In genomic region chr13:87678353-87678752, GRCh38 we compare ENCODE assay signal across 10 cellular contexts. TPM values are rescaled to one million over a fixed set of nuclear protein-coding genes. Genes with fewer than 3 reads are reported as not detected.
A peak's percentile ranks its signal among the peaks of the same experiment; 100 is the strongest.
DNase-seq lines count a peak whose midpoint lies in the region; ATAC-seq, FAIRE-seq and TF ChIP-seq lines count a peak whose summit lies in the region.
"Had no signal": no experiment of that assay in that cellular context is flagged by ENCODE, and none has a peak within 500 bp of the region (broad histone marks: within the 10 kb centered on the region; RNA-seq: fewer than 3 reads in every experiment).

No MANE protein-coding gene starts in this region.

- BruUV-seq in mammary epithelial cell (replicated peaks; lab: Mats Ljungman, UMichigan): no TSS peak

- WGBS in heart right ventricle, 2 donors: 22 to 24% methylated on average over 9 of the region's 9 CpGs
- WGBS in mammary epithelial cell (ENCODE audit: low coverage, missing lambda C conversion rate): 53% methylated on average over 6 of the region's 9 CpGs
- WGBS in mesodermal cell (ENCODE audit: insufficient coverage in 2 of 2), 2 experiments: 52 to 81% methylated on average over 4 to 6 of the region's 9 CpGs

- no peaks in the 10 kb centered on the region for H3K9me3 ChIP-seq in heart right ventricle
- no peaks in the 10 kb centered on the region for H3K9me3 ChIP-seq in mammary epithelial cell (replicated peaks; ENCODE audit: insufficient read depth, low read length)
- no peaks in the 10 kb centered on the region for H3K9me3 ChIP-seq in mesodermal cell (ENCODE audit: control insufficient read depth, low read length)
- H3K9me3 ChIP-seq in uterus: no peaks in the 10 kb centered on the region

- H3K27ac ChIP-seq in heart right ventricle (no peak overlapping the region), mammary epithelial cell (ENCODE audit: insufficient read depth, low read depth, low read length) (no peak overlapping the region), mesodermal cell (ENCODE audit: low read depth, low read length, severe bottlenecking) (no peak overlapping the region), uterus (no peak overlapping the region)

- H4K20me1 ChIP-seq in mammary epithelial cell (ENCODE audit: insufficient read depth, low read length): no peaks in the 10 kb centered on the region

- no peak overlapping the region for H3K9ac ChIP-seq in mammary epithelial cell (ENCODE audit: insufficient read depth, low read length)

- ATAC-seq in heart right ventricle (no peak), left cardiac atrium (no peak), GM18520 (IDR thresholded peaks at IDR 0.05; ENCODE audit: unreplicated experiment) (no peak)

- TF ChIP-seq CTCF in heart right ventricle (IDR thresholded peaks at IDR 0.05) (no peak), mammary epithelial cell (conservative IDR thresholded peaks at IDR 0.05 in 1 of 2, IDR thresholded peaks at IDR 0.05 in 1 of 2; ENCODE audit: extremely low read depth in 1 of 2, insufficient read depth in 1 of 2, low read depth in 1 of 2, low read length in 2 of 2) (no peak), uterus (IDR thresholded peaks at IDR 0.05) (no peak)

- H3K36me3 ChIP-seq in heart right ventricle (no peaks in the 10 kb centered on the region), mammary epithelial cell (ENCODE audit: insufficient read depth, low read length) (no peaks in the 10 kb centered on the region), mesodermal cell (ENCODE audit: control insufficient read depth, insufficient read depth, low read length) (no peaks in the 10 kb centered on the region), uterus (no peaks in the 10 kb centered on the region)

- peak overlapping the region; percentile 76 for H2AFZ ChIP-seq in mammary epithelial cell (ENCODE audit: low read depth, low read length)

- H3K4me3 ChIP-seq in heart right ventricle: peak overlapping the region in 8 of 10 donors; percentile 16 to 54 (median 48)
- H3K4me3 ChIP-seq in mammary epithelial cell (replicated peaks in 1 of 3; ENCODE audit: insufficient read depth in 1 of 3, low read depth in 2 of 3, low read length in 3 of 3): peak overlapping the region in 1 of 3 experiments; percentile 40
- peak overlapping the region; percentile 29 for H3K4me3 ChIP-seq in mesodermal cell (ENCODE audit: extremely low read depth, insufficient read depth, low read length, poor library complexity, severe bottlenecking)
- H3K4me3 ChIP-seq in uterus: peak overlapping the region; percentile 9 to 26

- H3K27me3 ChIP-seq in heart right ventricle (peaks cover 0 to 61% (median 50%) of the 10 kb centered on the region in 7 donors), mammary epithelial cell (ENCODE audit: insufficient read depth, low read length) (peaks cover 40% of the 10 kb centered on the region), uterus (peaks cover 0 to 50% of the 10 kb centered on the region in 2 donors)

- dilution Hi-C loops in mammary epithelial cell (cut with HindIII; ENCODE audit: low sequenced_read_pairs): no loop called here

- in situ Hi-C loops in mammary epithelial cell (cut with MboI; ENCODE audit: low sequenced_read_pairs in 2 of 2): no loop called here

- DNase-seq in heart right ventricle (no peak), left cardiac atrium (no peak), mammary epithelial cell (no peak), uterus (no peak), ecto neural progenitor cell (ENCODE audit: low spot score) (no peak), frontal cortex (ENCODE audit: low spot score in 2 of 2) (no peak)

- no peaks in the 10 kb centered on the region for H3K79me2 ChIP-seq in mammary epithelial cell (ENCODE audit: insufficient read depth, low read length)

- H3K4me1 ChIP-seq in heart right ventricle (peaks cover 0 to 27% (median 15%) of the 10 kb centered on the region in 9 donors), mammary epithelial cell (ENCODE audit: insufficient read depth, low read length) (peaks cover 14% of the 10 kb centered on the region), mesodermal cell (ENCODE audit: control insufficient read depth, insufficient read depth, low read length, poor library complexity, severe bottlenecking) (peaks cover 6% of the 10 kb centered on the region), uterus (peaks cover 0 to 11% of the 10 kb centered on the region in 2 donors)

- intact Hi-C loops in heart right ventricle (cut with DNase I): no loop called here
- intact Hi-C loops in left cardiac atrium (cut with DNase I): no loop called here
- intact Hi-C loops in mammary epithelial cell (cut with micrococcal nuclease): loop anchor here (10.0 kb wide), 1 partner anchor 804 kb away; no protein-coding TSS in a partner anchor
- intact Hi-C loops in uterus (cut with DNase I; ENCODE audit: low total_unique reads): no loop called here

- TF ChIP-seq POLR2A in uterus (IDR thresholded peaks at IDR 0.05): no peak

- peak overlapping the region; percentile 83 for H3K4me2 ChIP-seq in mammary epithelial cell (ENCODE audit: insufficient read depth, low read depth, low read length)

- FAIRE-seq in frontal cortex (lab: Jason Lieb, UNC): no peak

- CTCF ChIA-PET in mammary epithelial cell (lab: Charles Lee; ENCODE audit: low non-redundant PET): no interaction called here

RNA-seq across cellular contexts. Expression of gene SLITRK5, which starts 7.2 kb away (rescaled TPM):
- under 1 TPM in 7 of 10 donors, not detected in 3; 0.02 to 0.07 (median 0.02) TPM for total RNA-seq in heart right ventricle
- under 1 TPM; under 0.01 to 0.01 TPM for polyA plus RNA-seq in heart right ventricle
- under 1 TPM; 0.03 to 0.12 TPM for total RNA-seq in left cardiac atrium
- not detected for total RNA-seq in mammary epithelial cell
- polyA plus RNA-seq in mammary epithelial cell: not detected
- not detected for polyA minus RNA-seq in mammary epithelial cell
- polyA plus RNA-seq in mesodermal cell (2013, experiment 1 of 2): 1.6 TPM
- polyA plus RNA-seq in mesodermal cell (2013, experiment 2 of 2): 1.4 TPM
- total RNA-seq in uterus: 1 to 10 TPM in 1 of 4 donors, under 1 TPM in 1, not detected in 2; 0.06 to 3.1 TPM
- total RNA-seq in frontal cortex: 29.3 TPM
- total RNA-seq: lung microvascular endothelial cell had no signal
- polyA plus RNA-seq: IgD-negative memory B cell had no signal
